18 cellular contexts compared by ENCODE assay signal in genomic region chr3:123444023-123444422, GRCh38. TPM values are rescaled to one million over a fixed set of nuclear protein-coding genes. Genes with fewer than 3 reads are reported as not detected.
A peak's percentile ranks its signal among the peaks of the same experiment; 100 is the strongest.
DNase-seq lines count a peak whose midpoint lies in the region; ATAC-seq and TF ChIP-seq lines count a peak whose summit lies in the region.
"Had no signal": no experiment of that assay in that cellular context is flagged by ENCODE, and none has a peak within 500 bp of the region (broad histone marks: within the 10 kb centered on the region; RNA-seq: fewer than 3 reads in every experiment).

No MANE protein-coding gene starts in this region.

- H3K36me3 Mint-ChIP-seq in nephron progenitor cell (ENCODE audit: low read depth), result no peaks in the 10 kb centered on the region
- H3K36me3 Mint-ChIP-seq: mesothelial cell of epicardium; stimulated activated effector memory CD8-positive, alpha-beta T cell treated with anti-CD3 and anti-CD28 coated beads, Interleukin-12 subunit alpha, Interleukin-12 subunit beta, amount 100 ng/mL, for 72 hours had no signal

- H3K27me3 ChIP-seq in esophagus squamous epithelium, result peaks cover 0 to 41% (median 4%) of the 10 kb centered on the region in 4 donors

- peak overlapping the region in 1 of 4 donors; percentile 78 for H3K4me3 ChIP-seq in esophagus squamous epithelium
- H3K4me3 ChIP-seq: MG63 had no signal

- DNase-seq in G401 (ENCODE audit: low spot score) (peak; percentile 81), NCI-H2227 treated with DMSO at 0.1 percent for 48 hours (lab: John Stamatoyannopoulos, UW) (peak; percentile 45), esophagus squamous epithelium (lab: John Stamatoyannopoulos, UW) (no peak), nephron progenitor cell (peak; percentile 22), LoVo (ENCODE audit: low spot score) (no peak), cerebellar nuclear complex (lab: John Stamatoyannopoulos, UW) (no peak), RWPE1 (ENCODE audit: low spot score) (no peak)
- DNase-seq: activated CD8-positive, alpha-beta T cell treated with anti-CD3 and anti-CD28 coated beads for 36 hours; central memory CD4-positive, alpha-beta T cell; DND-41; MG63; NCI-H774; SHP77; stimulated activated CD4-positive, alpha-beta T cell treated with anti-CD3 and anti-CD28 coated beads, Interleukin-4, amount 100 ng/mL, for 1 hour had no signal

- 55 to 69% methylated on average over 6 of the region's 6 CpGs for WGBS in esophagus squamous epithelium, 2 donors

- H3K4me1 Mint-ChIP-seq in nephron progenitor cell, result peaks cover 52% of the 10 kb centered on the region
- H3K4me1 Mint-ChIP-seq: stimulated activated effector memory CD8-positive, alpha-beta T cell treated with anti-CD3 and anti-CD28 coated beads, Interleukin-12 subunit alpha, Interleukin-12 subunit beta, amount 100 ng/mL, for 72 hours had no signal

- peaks cover 7 to 21% (median 10%) of the 10 kb centered on the region in 3 donors for H3K4me1 ChIP-seq in esophagus squamous epithelium

- POLR2A ChIA-PET in RWPE1 (lab: Yijun Ruan, JAX; ENCODE audit: low non-redundant PET), result no interaction called here

- no peaks in the 10 kb centered on the region for H3K9me3 Mint-ChIP-seq in nephron progenitor cell
- H3K9me3 Mint-ChIP-seq: activated CD8-positive, alpha-beta T cell treated with anti-CD3 and anti-CD28 coated beads for 36 hours; mesothelial cell of epicardium; stimulated activated effector memory CD8-positive, alpha-beta T cell treated with anti-CD3 and anti-CD28 coated beads, Interleukin-12 subunit alpha, Interleukin-12 subunit beta, amount 100 ng/mL, for 72 hours had no signal

- CTCF ChIA-PET in RWPE1 (lab: Yijun Ruan, JAX), result no interaction called here

- ATAC-seq in GM18861 (IDR thresholded peaks at IDR 0.05; ENCODE audit: unreplicated experiment), result no peak
- ATAC-seq: activated CD8-positive, alpha-beta T cell treated with anti-CD3 and anti-CD28 coated beads for 36 hours; esophagus mucosa; stimulated activated effector memory CD8-positive, alpha-beta T cell treated with anti-CD3 and anti-CD28 coated beads, Interleukin-12 subunit alpha, Interleukin-12 subunit beta, amount 100 ng/mL, for 72 hours had no signal

- peak overlapping the region in 3 of 4 donors; percentile 75 to 91 (median 78) for H3K27ac ChIP-seq in esophagus squamous epithelium
- no peak overlapping the region for H3K27ac ChIP-seq in RWPE1

- H3K4me3 Mint-ChIP-seq in nephron progenitor cell, result no peak overlapping the region
- H3K4me3 Mint-ChIP-seq: activated CD8-positive, alpha-beta T cell treated with anti-CD3 and anti-CD28 coated beads for 36 hours; mesothelial cell of epicardium; stimulated activated effector memory CD8-positive, alpha-beta T cell treated with anti-CD3 and anti-CD28 coated beads, Interleukin-12 subunit alpha, Interleukin-12 subunit beta, amount 100 ng/mL, for 72 hours had no signal

- no peaks in the 10 kb centered on the region for H3K9me3 ChIP-seq in esophagus squamous epithelium
- H3K9me3 ChIP-seq: MG63 had no signal

- H3K27ac Mint-ChIP-seq in nephron progenitor cell, result no peak overlapping the region
- H3K27ac Mint-ChIP-seq: activated CD8-positive, alpha-beta T cell treated with anti-CD3 and anti-CD28 coated beads for 36 hours; mesothelial cell of epicardium; stimulated activated effector memory CD8-positive, alpha-beta T cell treated with anti-CD3 and anti-CD28 coated beads, Interleukin-12 subunit alpha, Interleukin-12 subunit beta, amount 100 ng/mL, for 72 hours had no signal

- intact Hi-C loops in esophagus squamous epithelium (cut with DNase I), result no loop called here

- TF ChIP-seq POLR2A in esophagus squamous epithelium (IDR thresholded peaks at IDR 0.05), result peak in 1 of 4 donors; percentile 12

- in situ Hi-C loops in G401 (cut with HindIII; ENCODE audit: low sequenced_read_pairs), result no loop called here

- TF ChIP-seq CTCF in esophagus squamous epithelium (IDR thresholded peaks at IDR 0.05) (no peak), nephron progenitor cell (IDR thresholded peaks at IDR 0.05) (no peak), RWPE1 (conservative IDR thresholded peaks at IDR 0.05; ENCODE audit: low read depth) (no peak)

- H3K27me3 Mint-ChIP-seq in nephron progenitor cell (ENCODE audit: low read depth, poor library complexity), result peaks cover 48% of the 10 kb centered on the region

- no peaks in the 10 kb centered on the region for H3K36me3 ChIP-seq in esophagus squamous epithelium
- H3K36me3 ChIP-seq: MG63 had no signal

RNA-seq across cellular contexts. Expression of gene ADCY5, which starts 4.9 kb away (rescaled TPM):
- total RNA-seq in G401 (2014; rRNA removed; shearing (Covaris generic)), result 0.07 and 5.5 TPM in 2 replicates
- total RNA-seq in esophagus squamous epithelium, result 10 to 100 TPM in 1 of 4 donors, 1 to 10 TPM in 2, under 1 TPM in 1; 0.72 to 17.4 (median 5.3) TPM
- total RNA-seq: activated CD8-positive, alpha-beta T cell treated with anti-CD3 and anti-CD28 coated beads for 36 hours had no signal

Comparison
In these comparisons a context has a peak if more than half of its experiments do, and no peak if none do; other contexts are left out.
1. DNase-seq: peak in G401 (single experiment), NCI-H2227 treated with DMSO at 0.1 percent for 48 hours (single experiment) and nephron progenitor cell (single experiment); none in esophagus squamous epithelium (single experiment), LoVo (single experiment), cerebellar nuclear complex (0 of 2) and RWPE1 (single experiment).